16 cellular contexts compared by ENCODE assay signal in the genomic region with DNA sequence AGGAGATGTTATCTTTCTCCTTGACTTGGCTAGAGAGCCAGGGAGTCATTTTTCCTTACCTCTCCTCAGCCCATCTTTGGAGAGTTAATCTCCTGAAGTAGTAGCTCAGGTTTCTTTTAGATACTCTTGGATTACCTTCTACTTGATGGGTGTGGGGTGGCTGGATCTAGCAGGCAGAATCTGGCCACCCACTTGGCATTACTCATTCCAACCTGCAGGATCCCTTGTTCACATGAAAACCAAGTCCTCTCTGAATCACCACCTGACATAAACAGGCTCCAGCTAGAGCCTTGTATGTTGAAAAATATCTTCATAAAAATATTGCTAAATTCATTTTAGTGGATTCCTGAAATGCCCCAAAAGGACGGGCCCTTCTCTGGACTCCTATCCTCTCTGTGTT.
DNase-seq lines count a peak whose midpoint lies in the region; ATAC-seq, FAIRE-seq and TF ChIP-seq lines count a peak whose summit lies in the region.
"Had no signal": no experiment of that assay in that cellular context is flagged by ENCODE, and none has a peak within 500 bp of the region (broad histone marks: within the 10 kb centered on the region; RNA-seq: fewer than 3 reads in every experiment).

No MANE protein-coding gene starts in this region.

- H3K36me3 ChIP-seq in breast epithelium: no peaks in the 10 kb centered on the region
- no peaks in the 10 kb centered on the region for H3K36me3 ChIP-seq in bronchial epithelial cell (ENCODE audit: control insufficient read depth, insufficient read depth, low read length)

- peaks cover 3% of the 10 kb centered on the region for H3K9me3 Mint-ChIP-seq in MCF 10A (ENCODE audit: unreplicated experiment)

- TF ChIP-seq POLR2A in breast epithelium (IDR thresholded peaks at IDR 0.05) (no peak), GM18505 (IDR thresholded peaks at IDR 0.05; ENCODE audit: borderline replicate concordance, extremely low read depth, insufficient read depth, insufficient read length) (no peak)

- no peak for FAIRE-seq in bronchial epithelial cell (lab: Jason Lieb, UNC)
- FAIRE-seq: A204.1, GM18507, K562 had no signal

- H3K9me3 ChIP-seq in breast epithelium: no peaks in the 10 kb centered on the region

- CTCF ChIA-PET in MCF 10A (lab: Yijun Ruan, JAX): interaction anchor here (1.5 kb wide), 1 partner anchor 77 kb away, joined by 5 read pairs; no protein-coding TSS in a partner anchor

- H3K36me3 Mint-ChIP-seq in MCF 10A (ENCODE audit: insufficient read depth, unreplicated experiment): no peaks in the 10 kb centered on the region

- DNase-seq in MCF 10A (ENCODE audit: unreplicated experiment) (peak; percentile 62), breast epithelium (ENCODE audit: low spot score in 2 of 2) (no peak), bronchial epithelial cell (ENCODE audit: low read depth) (peak; percentile 92), kidney tubule cell (ENCODE audit: low spot score) (peak; percentile 65), T-helper 1 cell (no peak)
- DNase-seq in NK-92 treated with Interleukin-12 subunit alpha and Interleukin-12 subunit beta, amount 100 ng/mL, for 24 hours (lab: John Stamatoyannopoulos, UW): no peak
- DNase-seq: C1 segment of cervical spinal cord, NCI-H1092 treated with DMSO at 0.1 percent for 48 hours, NCI-H187, NCI-H774 had no signal

- no peak overlapping the region for H3K27ac Mint-ChIP-seq in MCF 10A (ENCODE audit: low read depth, unreplicated experiment)

- no peaks in the 10 kb centered on the region for H3K4me1 ChIP-seq in breast epithelium

- no peak overlapping the region for H3K4me3 ChIP-seq in breast epithelium
- H3K4me3 ChIP-seq in bronchial epithelial cell (ENCODE audit: low read depth, low read length): no peak overlapping the region
- H3K4me3 ChIP-seq: K562 had no signal

- peaks cover 7% of the 10 kb centered on the region for H3K4me1 Mint-ChIP-seq in MCF 10A (ENCODE audit: insufficient read depth, unreplicated experiment)

- intact Hi-C loops in MCF 10A (cut with micrococcal nuclease): no loop called here
- intact Hi-C loops in breast epithelium (cut with DNase I; ENCODE audit: low total_unique reads): no loop called here

- no TSS peak for BruUV-seq in MCF 10A (replicated peaks; lab: Mats Ljungman, UMichigan)

- POLR2A ChIA-PET in MCF 10A (lab: Yijun Ruan, JAX): interaction anchor here (0.6 to 1.4 kb wide), 3 partner anchors 12 to 566 kb away, joined by 3 to 7 read pairs (median 3); no protein-coding TSS in a partner anchor

- peaks cover 53% of the 10 kb centered on the region for H3K27me3 Mint-ChIP-seq in MCF 10A (ENCODE audit: insufficient read depth, unreplicated experiment)

- TF ChIP-seq CTCF in MCF 10A (IDR thresholded peaks at IDR 0.05; ENCODE audit: unreplicated experiment): no peak
- TF ChIP-seq CTCF in breast epithelium (IDR thresholded peaks at IDR 0.05): no peak
- TF ChIP-seq CTCF in bronchial epithelial cell (IDR thresholded peaks at IDR 0.05; ENCODE audit: insufficient read depth, low read length, severe bottlenecking): peak; percentile 41

- H3K4me3 Mint-ChIP-seq in MCF 10A (ENCODE audit: unreplicated experiment): no peak overlapping the region

- ATAC-seq in GM21723 (IDR thresholded peaks at IDR 0.05; ENCODE audit: unreplicated experiment): no peak
- ATAC-seq in GM18505 (IDR thresholded peaks at IDR 0.05; ENCODE audit: unreplicated experiment): no peak
- ATAC-seq: K562 had no signal

- H3K27ac ChIP-seq in breast epithelium: no peak overlapping the region
- H3K27ac ChIP-seq: HL-60 had no signal

- H3K27me3 ChIP-seq in breast epithelium (no peaks in the 10 kb centered on the region), bronchial epithelial cell (ENCODE audit: control insufficient read depth, insufficient read depth, low read length) (no peaks in the 10 kb centered on the region)

Comparison
In these comparisons a context has a peak if more than half of its experiments do, and no peak if none do; other contexts are left out.
1. DNase-seq: peak in MCF 10A (single experiment), bronchial epithelial cell (single experiment) and kidney tubule cell (single experiment); none in breast epithelium (0 of 2), NK-92 treated with Interleukin-12 subunit alpha and Interleukin-12 subunit beta, amount 100 ng/mL, for 24 hours (single experiment) and T-helper 1 cell (0 of 5).